Comparison of ENCODE assay signal across 16 cellular contexts in the genomic region with DNA sequence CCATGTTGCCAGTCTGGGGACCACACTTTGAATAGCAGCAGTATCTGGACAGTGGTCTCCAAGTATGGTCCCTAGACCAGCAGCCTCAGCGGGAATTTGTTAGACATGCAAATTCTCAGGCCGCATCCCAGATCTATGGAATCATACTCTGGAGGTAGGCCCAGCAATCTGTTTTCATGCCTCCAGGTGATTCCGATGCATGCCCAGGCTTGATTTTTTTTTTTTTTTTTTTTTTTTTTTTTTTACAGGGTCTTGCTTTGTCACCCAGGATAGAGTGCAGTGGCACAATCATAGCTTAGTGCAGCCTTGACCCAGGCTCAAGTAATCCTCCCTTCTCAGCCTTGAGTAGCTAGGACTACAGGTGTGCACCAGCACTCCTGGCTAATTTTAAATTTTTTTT. TPM values are rescaled to one million over a fixed set of nuclear protein-coding genes. Genes with fewer than 3 reads are reported as not detected.
DNase-seq lines count a peak whose midpoint lies in the region; ATAC-seq and TF ChIP-seq lines count a peak whose summit lies in the region.
"Had no signal": no experiment of that assay in that cellular context is flagged by ENCODE, and none has a peak within 500 bp of the region (broad histone marks: within the 10 kb centered on the region; RNA-seq: fewer than 3 reads in every experiment).

No MANE protein-coding gene starts in this region.

- H3K27ac Mint-ChIP-seq in activated naive CD4-positive, alpha-beta T cell treated with anti-CD3 and anti-CD28 coated beads for 36 hours, result peak overlapping the region; percentile 98
- H3K27ac Mint-ChIP-seq in stimulated activated effector memory CD8-positive, alpha-beta T cell treated with anti-CD3 and anti-CD28 coated beads, Interleukin-12 subunit alpha, Interleukin-12 subunit beta, amount 100 ng/mL, for 72 hours, result peak overlapping the region; percentile 99

- H3K36me3 ChIP-seq in mammary epithelial cell (ENCODE audit: insufficient read depth, low read length), result no peaks in the 10 kb centered on the region

- no peaks in the 10 kb centered on the region for H3K27me3 Mint-ChIP-seq in activated naive CD4-positive, alpha-beta T cell treated with anti-CD3 and anti-CD28 coated beads for 36 hours (ENCODE audit: low read depth)

- intact Hi-C loops in activated naive CD4-positive, alpha-beta T cell treated with anti-CD3 and anti-CD28 coated beads for 36 hours (cut with micrococcal nuclease), result no loop called here
- intact Hi-C loops in mammary epithelial cell (cut with micrococcal nuclease), result no loop called here

- dilution Hi-C loops in mammary epithelial cell (cut with HindIII; ENCODE audit: low sequenced_read_pairs), result no loop called here

- H3K9me3 ChIP-seq in mammary epithelial cell (replicated peaks; ENCODE audit: insufficient read depth, low read length), result no peaks in the 10 kb centered on the region
- H3K9me3 ChIP-seq: adrenal gland, sigmoid colon, upper lobe of left lung had no signal

- H3K4me2 ChIP-seq in mammary epithelial cell (ENCODE audit: insufficient read depth, low read depth, low read length), result no peak overlapping the region

- peaks cover 42% of the 10 kb centered on the region for H3K4me1 Mint-ChIP-seq in activated naive CD4-positive, alpha-beta T cell treated with anti-CD3 and anti-CD28 coated beads for 36 hours (ENCODE audit: low read depth)
- peaks cover 52% of the 10 kb centered on the region for H3K4me1 Mint-ChIP-seq in stimulated activated effector memory CD8-positive, alpha-beta T cell treated with anti-CD3 and anti-CD28 coated beads, Interleukin-12 subunit alpha, Interleukin-12 subunit beta, amount 100 ng/mL, for 72 hours

- BruUV-seq in mammary epithelial cell (replicated peaks; lab: Mats Ljungman, UMichigan), result no TSS peak

- 67% methylated on average over 3 of the region's 3 CpGs for WGBS in mammary epithelial cell (ENCODE audit: low coverage, missing lambda C conversion rate)

- H3K79me2 ChIP-seq in mammary epithelial cell (ENCODE audit: insufficient read depth, low read length), result no peaks in the 10 kb centered on the region

- H3K27me3 ChIP-seq in mammary epithelial cell (ENCODE audit: insufficient read depth, low read length), result no peaks in the 10 kb centered on the region
- H3K27me3 ChIP-seq: adrenal gland, sigmoid colon, upper lobe of left lung had no signal

- no peaks in the 10 kb centered on the region for H4K20me1 ChIP-seq in mammary epithelial cell (ENCODE audit: insufficient read depth, low read length)

- no peak overlapping the region for H2AFZ ChIP-seq in mammary epithelial cell (ENCODE audit: low read depth, low read length)

- DNase-seq in activated naive CD4-positive, alpha-beta T cell treated with anti-CD3 and anti-CD28 coated beads for 36 hours, result no peak
- no peak for DNase-seq in activated naive CD4-positive, alpha-beta T cell (lab: John Stamatoyannopoulos, UW)
- peak; percentile 81 to 94 for DNase-seq in NCI-H526 (lab: John Stamatoyannopoulos, UW)
- DNase-seq in mammary epithelial cell, result peak; percentile 35
- no peak for DNase-seq in stimulated activated effector memory CD8-positive, alpha-beta T cell treated with anti-CD3 and anti-CD28 coated beads, Interleukin-12 subunit alpha, Interleukin-12 subunit beta, amount 100 ng/mL, for 72 hours (ENCODE audit: low spot score in 2 of 2)
- DNase-seq in DMS53 (lab: John Stamatoyannopoulos, UW), result no peak
- DNase-seq: SHP77 treated with DMSO at 0.1 percent for 48 hours, sigmoid colon, T1000 had no signal

- H3K9ac ChIP-seq in mammary epithelial cell (ENCODE audit: insufficient read depth, low read length), result no peak overlapping the region

- H3K27ac ChIP-seq in mammary epithelial cell (ENCODE audit: insufficient read depth, low read depth, low read length), result no peak overlapping the region
- H3K27ac ChIP-seq: adrenal gland, sigmoid colon had no signal

- no peak overlapping the region for H3K4me3 ChIP-seq in mammary epithelial cell (replicated peaks in 1 of 3; ENCODE audit: insufficient read depth in 1 of 3, low read depth in 2 of 3, low read length in 3 of 3)
- H3K4me3 ChIP-seq: adrenal gland, sigmoid colon had no signal

- peak overlapping the region; percentile 97 for H3K4me3 Mint-ChIP-seq in activated naive CD4-positive, alpha-beta T cell treated with anti-CD3 and anti-CD28 coated beads for 36 hours
- H3K4me3 Mint-ChIP-seq in stimulated activated effector memory CD8-positive, alpha-beta T cell treated with anti-CD3 and anti-CD28 coated beads, Interleukin-12 subunit alpha, Interleukin-12 subunit beta, amount 100 ng/mL, for 72 hours, result peak overlapping the region; percentile 94

- CTCF ChIA-PET in activated naive CD4-positive, alpha-beta T cell treated with anti-CD3 and anti-CD28 coated beads for 36 hours (lab: Charles Lee), result interaction anchor here (0.6 to 1.6 kb wide), 4 partner anchors 10 to 99 kb away, joined by 4 to 11 read pairs (median 6); partner anchors contain the start of genes NDRG3 and RAB5IF
- CTCF ChIA-PET in mammary epithelial cell (lab: Charles Lee; ENCODE audit: low non-redundant PET), result interaction anchor here (0.7 kb wide), 1 partner anchor 228 kb away, joined by 15 read pairs; no protein-coding TSS in a partner anchor

- in situ Hi-C loops in mammary epithelial cell (cut with MboI; ENCODE audit: low sequenced_read_pairs in 2 of 2), result no loop called here

- peaks cover 24% of the 10 kb centered on the region for H3K36me3 Mint-ChIP-seq in activated naive CD4-positive, alpha-beta T cell treated with anti-CD3 and anti-CD28 coated beads for 36 hours (ENCODE audit: low read depth)
- H3K36me3 Mint-ChIP-seq in stimulated activated effector memory CD8-positive, alpha-beta T cell treated with anti-CD3 and anti-CD28 coated beads, Interleukin-12 subunit alpha, Interleukin-12 subunit beta, amount 100 ng/mL, for 72 hours, result peaks cover 33% of the 10 kb centered on the region

- H3K9me3 Mint-ChIP-seq in activated naive CD4-positive, alpha-beta T cell treated with anti-CD3 and anti-CD28 coated beads for 36 hours, result no peaks in the 10 kb centered on the region
- H3K9me3 Mint-ChIP-seq in stimulated activated effector memory CD8-positive, alpha-beta T cell treated with anti-CD3 and anti-CD28 coated beads, Interleukin-12 subunit alpha, Interleukin-12 subunit beta, amount 100 ng/mL, for 72 hours, result no peaks in the 10 kb centered on the region

- H3K4me1 ChIP-seq in mammary epithelial cell (ENCODE audit: insufficient read depth, low read length), result peaks cover 10% of the 10 kb centered on the region
- H3K4me1 ChIP-seq: adrenal gland, sigmoid colon, upper lobe of left lung had no signal

- no peak for ATAC-seq in stimulated activated effector memory CD8-positive, alpha-beta T cell treated with anti-CD3 and anti-CD28 coated beads, Interleukin-12 subunit alpha, Interleukin-12 subunit beta, amount 100 ng/mL, for 72 hours
- ATAC-seq in HG02981 (IDR thresholded peaks at IDR 0.05; ENCODE audit: unreplicated experiment) (no peak), HG03097 (IDR thresholded peaks at IDR 0.05; ENCODE audit: low FRiP score, unreplicated experiment) (no peak)

- no peak for TF ChIP-seq CTCF in mammary epithelial cell (conservative IDR thresholded peaks at IDR 0.05 in 1 of 2, IDR thresholded peaks at IDR 0.05 in 1 of 2; ENCODE audit: extremely low read depth in 1 of 2, insufficient read depth in 1 of 2, low read depth in 1 of 2, low read length in 2 of 2)

RNA-seq across cellular contexts. Expression of gene SLA2, which starts 0.7 kb away (rescaled TPM):
- total RNA-seq in activated naive CD4-positive, alpha-beta T cell treated with anti-CD3 and anti-CD28 coated beads for 36 hours, result 10 to 100 TPM; 44.1 TPM
- total RNA-seq in mammary epithelial cell, result not detected
- polyA plus RNA-seq in mammary epithelial cell, result not detected
- polyA minus RNA-seq in mammary epithelial cell, result not detected
- total RNA-seq: endothelial cell of umbilical vein, glomerular endothelial cell, lung microvascular endothelial cell had no signal
- polyA plus RNA-seq: endothelial cell of umbilical vein had no signal

RNA-seq across cellular contexts. Expression of gene RAB5IF, which starts 41.1 kb away (rescaled TPM):
- 10 to 100 TPM; 79.8 to 85.9 TPM for total RNA-seq in activated naive CD4-positive, alpha-beta T cell treated with anti-CD3 and anti-CD28 coated beads for 36 hours
- total RNA-seq in mammary epithelial cell, result 100 to 1,000 TPM in 1 of 2 donors, 10 to 100 TPM in 1; 61.8 to 115 TPM
- polyA plus RNA-seq in mammary epithelial cell, result 117 TPM
- 85.0 TPM for polyA minus RNA-seq in mammary epithelial cell

Comparison
In these comparisons a context has a peak if more than half of its experiments do, and no peak if none do; other contexts are left out.
1. DNase-seq: peak in NCI-H526 (2 of 2) and mammary epithelial cell (single experiment); none in activated naive CD4-positive, alpha-beta T cell treated with anti-CD3 and anti-CD28 coated beads for 36 hours (single experiment), activated naive CD4-positive, alpha-beta T cell (0 of 4), stimulated activated effector memory CD8-positive, alpha-beta T cell treated with anti-CD3 and anti-CD28 coated beads, Interleukin-12 subunit alpha, Interleukin-12 subunit beta, amount 100 ng/mL, for 72 hours (0 of 2) and DMS53 (single experiment).
2. RNA of gene SLA2, which starts 0.7 kb away (total RNA-seq): 44.1 TPM in activated naive CD4-positive, alpha-beta T cell treated with anti-CD3 and anti-CD28 coated beads for 36 hours; not detected in mammary epithelial cell; every median in the first group is over 10 times any median in the second.